ENCODE assay signal across 16 cellular contexts in genomic region chr12:112714166-112714565, GRCh38.
A peak's percentile ranks its signal among the peaks of the same experiment; 100 is the strongest.
DNase-seq lines count a peak whose midpoint lies in the region; ATAC-seq and TF ChIP-seq lines count a peak whose summit lies in the region.
"Had no signal": no experiment of that assay in that cellular context is flagged by ENCODE, and none has a peak within 500 bp of the region (broad histone marks: within the 10 kb centered on the region; RNA-seq: fewer than 3 reads in every experiment).

No MANE protein-coding gene starts in this region.

- no peak for TF ChIP-seq POLR2A in upper lobe of left lung (IDR thresholded peaks at IDR 0.05)

- H3K36me3 ChIP-seq in RWPE2 (ENCODE audit: low read depth) (no peaks in the 10 kb centered on the region), upper lobe of left lung (no peaks in the 10 kb centered on the region)
- H3K36me3 ChIP-seq: BLaER1 treated with 17β-estradiol and CSF1 and Interleukin-3, amounts not matched to agents 10 nM and 100 nM had no signal

- H3K27ac ChIP-seq in RWPE2 (ENCODE audit: poor library complexity, severe bottlenecking), result no peak overlapping the region
- H3K27ac ChIP-seq in upper lobe of left lung, result no peak overlapping the region
- H3K27ac ChIP-seq: BLaER1 treated with 17β-estradiol and CSF1 and Interleukin-3, amounts not matched to agents 10 nM and 100 nM had no signal

- WGBS in upper lobe of left lung, 2 donors, result 79 to 80% methylated on average over 7 of the region's 7 CpGs

- H3K27me3 Mint-ChIP-seq in activated CD4-positive, alpha-beta T cell treated with anti-CD3 and anti-CD28 coated beads for 36 hours, result peaks cover 4% of the 10 kb centered on the region

- TF ChIP-seq CTCF in RWPE2 (IDR thresholded peaks at IDR 0.05; ENCODE audit: poor library complexity, severe bottlenecking) (no peak), upper lobe of left lung (IDR thresholded peaks at IDR 0.05) (no peak)

- TF ChIP-seq EP300 in upper lobe of left lung (IDR thresholded peaks at IDR 0.05), result no peak

- peak; percentile 68 for ATAC-seq in activated CD4-positive, alpha-beta T cell treated with anti-CD3 and anti-CD28 coated beads for 36 hours
- peak; percentile 38; the same call in 1 of the 3 replicates for ATAC-seq in RWPE2 (ENCODE audit: low read depth)
- peak; percentile 60 for ATAC-seq in esophagus mucosa
- ATAC-seq in upper lobe of left lung (ENCODE audit: low FRiP score in 2 of 2), result no peak

- H3K4me1 ChIP-seq in RWPE2 (ENCODE audit: insufficient read depth, poor library complexity, severe bottlenecking), result no peaks in the 10 kb centered on the region
- no peaks in the 10 kb centered on the region for H3K4me1 ChIP-seq in upper lobe of left lung

- no peaks in the 10 kb centered on the region for H3K36me3 Mint-ChIP-seq in activated CD4-positive, alpha-beta T cell treated with anti-CD3 and anti-CD28 coated beads for 36 hours (ENCODE audit: low read depth)

- H3K27ac Mint-ChIP-seq in activated CD4-positive, alpha-beta T cell treated with anti-CD3 and anti-CD28 coated beads for 36 hours, result no peak overlapping the region

- H3K4me3 ChIP-seq in RWPE2 (ENCODE audit: severe bottlenecking) (no peak overlapping the region), upper lobe of left lung (no peak overlapping the region)
- H3K4me3 ChIP-seq: BLaER1 treated with 17β-estradiol and CSF1 and Interleukin-3, amounts not matched to agents 10 nM and 100 nM had no signal

- H3K27me3 ChIP-seq in RWPE2 (ENCODE audit: insufficient read depth, poor library complexity, severe bottlenecking) (peaks cover 2% of the 10 kb centered on the region), upper lobe of left lung (no peaks in the 10 kb centered on the region)
- H3K27me3 ChIP-seq: BLaER1 treated with 17β-estradiol and CSF1 and Interleukin-3, amounts not matched to agents 10 nM and 100 nM had no signal

- DNase-seq in activated CD4-positive, alpha-beta T cell treated with anti-CD3 and anti-CD28 coated beads for 36 hours, result peak; percentile 16
- no peak for DNase-seq in activated CD4-positive, alpha-beta T cell treated with anti-CD3 and anti-CD28 coated beads, Interleukin-2, amount 50 U/mL, for 48 hours
- no peak for DNase-seq in RWPE2 (ENCODE audit: low spot score)
- peak; percentile 7 for DNase-seq in renal cortical epithelial cell (ENCODE audit: low read depth)
- DNase-seq in DMS79 (lab: John Stamatoyannopoulos, UW), result no peak
- no peak for DNase-seq in upper lobe of left lung
- DNase-seq in NCI-H226, result no peak
- DNase-seq: 8988T, GOT3, KG1, MM.1S, NCI-H1105, NCI-H187, RPMI8226 had no signal

- POLR2A ChIA-PET in activated CD4-positive, alpha-beta T cell treated with anti-CD3 and anti-CD28 coated beads for 36 hours (lab: Charles Lee), result no interaction called here

- H3K9me3 ChIP-seq in RWPE2 (ENCODE audit: severe bottlenecking) (no peaks in the 10 kb centered on the region), upper lobe of left lung (no peaks in the 10 kb centered on the region)
- H3K9me3 ChIP-seq: BLaER1 treated with 17β-estradiol and CSF1 and Interleukin-3, amounts not matched to agents 10 nM and 100 nM had no signal

- H3K4me3 Mint-ChIP-seq in activated CD4-positive, alpha-beta T cell treated with anti-CD3 and anti-CD28 coated beads for 36 hours, result no peak overlapping the region

- no peaks in the 10 kb centered on the region for H3K9me3 Mint-ChIP-seq in activated CD4-positive, alpha-beta T cell treated with anti-CD3 and anti-CD28 coated beads for 36 hours (ENCODE audit: low read depth)

- CTCF ChIA-PET in activated CD4-positive, alpha-beta T cell treated with anti-CD3 and anti-CD28 coated beads for 36 hours (lab: Charles Lee), result interaction anchor here (0.8 to 1.1 kb wide), 2 partner anchors 103 to 111 kb away, joined by 3 to 6 read pairs; no protein-coding TSS in a partner anchor

- intact Hi-C loops in activated CD4-positive, alpha-beta T cell treated with anti-CD3 and anti-CD28 coated beads for 36 hours (cut with DNase I, micrococcal nuclease), result no loop called here

- H3K4me1 Mint-ChIP-seq in activated CD4-positive, alpha-beta T cell treated with anti-CD3 and anti-CD28 coated beads for 36 hours, result no peaks in the 10 kb centered on the region

Comparison
In these comparisons a context has a peak if more than half of its experiments do, and no peak if none do; other contexts are left out.
1. DNase-seq: peak in activated CD4-positive, alpha-beta T cell treated with anti-CD3 and anti-CD28 coated beads for 36 hours (single experiment) and renal cortical epithelial cell (single experiment); none in activated CD4-positive, alpha-beta T cell treated with anti-CD3 and anti-CD28 coated beads, Interleukin-2, amount 50 U/mL, for 48 hours (0 of 2), RWPE2 (single experiment), DMS79 (single experiment), upper lobe of left lung (0 of 2) and NCI-H226 (single experiment).
2. ATAC-seq: peak in activated CD4-positive, alpha-beta T cell treated with anti-CD3 and anti-CD28 coated beads for 36 hours (single experiment), RWPE2 (single experiment) and esophagus mucosa (single experiment); none in upper lobe of left lung (0 of 2).